In the genomic region with DNA sequence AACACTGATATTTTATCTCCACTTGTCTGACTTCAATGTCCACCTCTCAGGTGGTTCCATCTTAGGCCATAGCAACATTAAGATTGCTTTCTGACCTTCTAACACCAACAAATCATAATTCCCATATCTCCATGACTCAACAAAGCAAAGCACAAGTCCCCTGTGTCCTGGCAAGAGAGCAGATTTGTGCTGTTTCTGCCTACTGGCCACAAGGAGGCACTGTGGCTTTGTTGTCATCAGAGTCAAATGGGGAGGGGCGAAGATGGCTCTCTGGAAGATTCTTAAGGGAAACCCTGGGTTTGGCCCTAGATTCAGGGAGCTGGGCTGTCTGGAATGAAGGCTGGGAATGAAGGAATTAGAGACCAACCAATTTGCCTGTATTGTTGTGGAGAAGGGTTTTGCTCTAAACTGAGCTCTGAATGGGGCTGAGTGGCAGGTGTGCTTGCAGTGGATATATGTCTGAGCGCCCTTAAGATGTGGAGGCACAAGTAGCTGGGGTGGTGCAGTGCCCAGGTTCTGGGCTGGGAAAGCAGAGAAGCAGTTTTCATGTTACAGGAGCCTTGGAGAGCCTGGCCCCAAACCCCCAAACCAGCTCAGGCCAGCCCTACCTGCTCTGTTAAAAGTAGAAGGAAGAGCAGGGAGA, we compare ENCODE assay signal across 1 cellular context.
A peak's percentile ranks its signal among the peaks of the same experiment; 100 is the strongest.
TF ChIP-seq lines count a peak whose summit lies in the region.

No MANE protein-coding gene starts in this region.

TF ChIP-seq in K562, 482 proteins besides CTCF, POLR2A, EP300 and RAD21 (continued from another document):
- TF ChIP-seq CBX5 (IDR thresholded peaks at IDR 0.05; ENCODE audit: borderline replicate concordance, low read depth) (peak; percentile 17; the same call in 1 of the 2 replicates), HDAC2 (IDR thresholded peaks at IDR 0.05) (peak; percentile 48; the same call in 1 of the 2 replicates), SRSF9 (IDR thresholded peaks at IDR 0.05; ENCODE audit: borderline replicate concordance, low read depth, low read length) (no peak), CBX2 (IDR thresholded peaks at IDR 0.05; ENCODE audit: insufficient read depth, low read length, poor library complexity, severe bottlenecking) (no peak), MEIS2 (IDR thresholded peaks at IDR 0.05; ENCODE audit: partially characterized antibody) (peak; percentile 27), FOXK2 (conservative IDR thresholded peaks at IDR 0.05 in 1 of 2, IDR thresholded peaks at IDR 0.05 in 1 of 2; ENCODE audit: low read depth in 2 of 2) (peak; percentile 95 to 97), RCOR1 (IDR thresholded peaks at IDR 0.05; ENCODE audit: borderline replicate concordance in 1 of 2, low read depth in 2 of 2, low read length in 2 of 2) (peak; percentile 60 to 74; a peak in 3 of 4 replicates), HNRNPK (IDR thresholded peaks at IDR 0.05; ENCODE audit: low read depth, low read length, poor library complexity, severe bottlenecking) (no peak), SMARCA4 (IDR thresholded peaks at IDR 0.05) (peak; percentile 75), ATF1 (CRISPR knock-in tag; IDR thresholded peaks at IDR 0.05) (no peak), ATF1 (tag; IDR thresholded peaks at IDR 0.05) (peak; percentile 23; the same call in 1 of the 2 replicates), ELF1 (tag; IDR thresholded peaks at IDR 0.05) (no peak), FOSL1 (tag; conservative IDR thresholded peaks at IDR 0.05) (peak; percentile 54), DACH1 (IDR thresholded peaks at IDR 0.05; ENCODE audit: partially characterized antibody) (peak; percentile 34), NEUROD1 (IDR thresholded peaks at IDR 0.05; ENCODE audit: borderline replicate concordance, low read depth, low read length, partially characterized antibody) (no peak), NFXL1 (CRISPR knock-in tag; IDR thresholded peaks at IDR 0.05) (no peak), SMAD1 (IDR thresholded peaks at IDR 0.05; ENCODE audit: low read depth, low read length, partially characterized antibody) (no peak), HDAC1 (IDR thresholded peaks at IDR 0.05) (peak in 1 of 2 experiments; percentile 72; a peak in 1 of 4 replicates), TCFL5 (CRISPR knock-in tag; conservative IDR thresholded peaks at IDR 0.05) (no peak), SNIP1 (IDR thresholded peaks at IDR 0.05; ENCODE audit: low read depth) (no peak), SMARCE1 (IDR thresholded peaks at IDR 0.05) (peak; percentile 31; the same call in 1 of the 2 replicates), RB1 (IDR thresholded peaks at IDR 0.05; ENCODE audit: low read depth) (no peak), JUND (IDR thresholded peaks at IDR 0.05; ENCODE audit: borderline replicate concordance, low read depth, low read length) (0 out of 2 replicates have a peak, but pooled peaks have one; percentile 17), JUND (tag; IDR thresholded peaks at IDR 0.05; ENCODE audit: borderline replicate concordance, low read depth, low read length) (no peak; the same call in 2 of the 3 replicates), MIER1 (IDR thresholded peaks at IDR 0.05; ENCODE audit: low read depth) (no peak), NFE2 (IDR thresholded peaks at IDR 0.05; ENCODE audit: low read depth) (peak; percentile 55), MAFF (IDR thresholded peaks at IDR 0.05; ENCODE audit: low read length) (no peak), POLR2B (IDR thresholded peaks at IDR 0.05; ENCODE audit: low read depth, partially characterized antibody) (no peak), NR1H2 (CRISPR knock-in tag; IDR thresholded peaks at IDR 0.05) (no peak), NBN (IDR thresholded peaks at IDR 0.05; ENCODE audit: low read depth) (no peak), ADNP (tag; IDR thresholded peaks at IDR 0.05) (no peak), ZNF311 (CRISPR knock-in tag; IDR thresholded peaks at IDR 0.05) (no peak), PHTF2 (CRISPR knock-in tag; IDR thresholded peaks at IDR 0.05) (no peak), CREM (IDR thresholded peaks at IDR 0.05; ENCODE audit: low read depth) (peak; percentile 78), MAZ (CRISPR knock-in tag; conservative IDR thresholded peaks at IDR 0.05 in 1 of 2, IDR thresholded peaks at IDR 0.05 in 1 of 2) (peak in 1 of 2 experiments; percentile 61; a peak in 1 of 4 replicates), PRPF4 (IDR thresholded peaks at IDR 0.05; ENCODE audit: insufficient read depth, low read depth, low read length, poor library complexity, severe bottlenecking) (no peak), CREB1 (IDR thresholded peaks at IDR 0.05) (0 out of 2 replicates have a peak, but pooled peaks have one; percentile 42), CREB1 (CRISPR knock-in tag; IDR thresholded peaks at IDR 0.05) (peak; percentile 46), SP2 (IDR thresholded peaks at IDR 0.05; ENCODE audit: extremely low read depth, low read depth, low read length, poor library complexity, severe bottlenecking) (no peak), ZNF384 (IDR thresholded peaks at IDR 0.05; ENCODE audit: low read depth, low read length) (no peak), RFX7 (CRISPR knock-in tag; IDR thresholded peaks at IDR 0.05) (no peak), RBM39 (optimal IDR thresholded peaks at IDR 0.05; ENCODE audit: low read depth, low read length) (no peak)
- TF ChIP-seq, protein P1, sequence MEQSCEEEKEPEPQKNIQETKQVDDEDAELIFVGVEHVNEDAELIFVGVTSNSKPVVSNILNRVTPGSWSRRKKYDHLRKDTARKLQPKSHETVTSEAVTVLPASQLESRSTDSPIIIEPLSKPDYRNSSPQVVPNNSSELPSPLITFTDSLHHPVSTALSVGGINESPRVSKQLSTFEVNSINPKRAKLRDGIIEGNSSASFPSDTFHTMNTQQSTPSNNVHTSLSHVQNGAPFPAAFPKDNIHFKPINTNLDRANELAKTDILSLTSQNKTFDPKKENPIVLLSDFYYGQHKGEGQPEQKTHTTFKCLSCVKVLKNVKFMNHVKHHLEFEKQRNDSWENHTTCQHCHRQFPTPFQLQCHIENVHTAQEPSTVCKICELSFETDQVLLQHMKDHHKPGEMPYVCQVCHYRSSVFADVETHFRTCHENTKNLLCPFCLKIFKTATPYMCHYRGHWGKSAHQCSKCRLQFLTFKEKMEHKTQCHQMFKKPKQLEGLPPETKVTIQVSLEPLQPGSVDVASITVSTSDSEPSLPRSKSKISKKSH (CRISPR knock-in tag; IDR thresholded peaks at IDR 0.05), result no peak
- TF ChIP-seq, protein P2, sequence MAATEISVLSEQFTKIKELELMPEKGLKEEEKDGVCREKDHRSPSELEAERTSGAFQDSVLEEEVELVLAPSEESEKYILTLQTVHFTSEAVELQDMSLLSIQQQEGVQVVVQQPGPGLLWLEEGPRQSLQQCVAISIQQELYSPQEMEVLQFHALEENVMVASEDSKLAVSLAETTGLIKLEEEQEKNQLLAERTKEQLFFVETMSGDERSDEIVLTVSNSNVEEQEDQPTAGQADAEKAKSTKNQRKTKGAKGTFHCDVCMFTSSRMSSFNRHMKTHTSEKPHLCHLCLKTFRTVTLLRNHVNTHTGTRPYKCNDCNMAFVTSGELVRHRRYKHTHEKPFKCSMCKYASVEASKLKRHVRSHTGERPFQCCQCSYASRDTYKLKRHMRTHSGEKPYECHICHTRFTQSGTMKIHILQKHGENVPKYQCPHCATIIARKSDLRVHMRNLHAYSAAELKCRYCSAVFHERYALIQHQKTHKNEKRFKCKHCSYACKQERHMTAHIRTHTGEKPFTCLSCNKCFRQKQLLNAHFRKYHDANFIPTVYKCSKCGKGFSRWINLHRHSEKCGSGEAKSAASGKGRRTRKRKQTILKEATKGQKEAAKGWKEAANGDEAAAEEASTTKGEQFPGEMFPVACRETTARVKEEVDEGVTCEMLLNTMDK (IDR thresholded peaks at IDR 0.05; ENCODE audit: borderline replicate concordance, insufficient read depth, low read depth, low read length, poor library complexity, severe bottlenecking), result peak; percentile 48
- TF ChIP-seq, protein P3, sequence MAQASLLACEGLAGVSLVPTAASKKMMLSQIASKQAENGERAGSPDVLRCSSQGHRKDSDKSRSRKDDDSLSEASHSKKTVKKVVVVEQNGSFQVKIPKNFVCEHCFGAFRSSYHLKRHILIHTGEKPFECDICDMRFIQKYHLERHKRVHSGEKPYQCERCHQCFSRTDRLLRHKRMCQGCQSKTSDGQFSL (CRISPR knock-in tag; IDR thresholded peaks at IDR 0.05), result 0 out of 2 replicates have a peak, but pooled peaks have one; percentile 34
- TF ChIP-seq, protein P3 (tag; IDR thresholded peaks at IDR 0.05), result no peak; a peak in 1 of 4 replicates
TF ChIP-seq in K562: peak in this region for 23.
